1 cellular context compared by ENCODE assay signal in genomic region chr17:82879241-82879640, GRCh38.
TF ChIP-seq lines count a peak whose summit lies in the region.

No MANE protein-coding gene starts in this region.

TF ChIP-seq in GM23338, 12 proteins besides CTCF, POLR2A, EP300 and RAD21:
- TF ChIP-seq REST (IDR thresholded peaks at IDR 0.05; ENCODE audit: unreplicated experiment): no peak
- TF ChIP-seq ETS1 (IDR thresholded peaks at IDR 0.05): no peak
- TF ChIP-seq EZH2phosphoT487 (IDR thresholded peaks at IDR 0.05; ENCODE audit: unreplicated experiment): no peak
- no peak for TF ChIP-seq NANOG (IDR thresholded peaks at IDR 0.05; ENCODE audit: borderline replicate concordance)
- TF ChIP-seq STAT1 (IDR thresholded peaks at IDR 0.05; ENCODE audit: unreplicated experiment): no peak
- no peak for TF ChIP-seq ZNF114 (CRISPR knock-in tag; IDR thresholded peaks at IDR 0.05)
- TF ChIP-seq JUNB (IDR thresholded peaks at IDR 0.05; ENCODE audit: unreplicated experiment): no peak
- no peak for TF ChIP-seq EZH2 (IDR thresholded peaks at IDR 0.05; ENCODE audit: low read depth, unreplicated experiment)
- no peak for TF ChIP-seq POLR2AphosphoS5 (IDR thresholded peaks at IDR 0.05; ENCODE audit: low read depth)
- TF ChIP-seq ZNF331 (CRISPR knock-in tag; IDR thresholded peaks at IDR 0.05; ENCODE audit: low read depth): no peak
- no peak for TF ChIP-seq CREB1 (CRISPR knock-in tag; IDR thresholded peaks at IDR 0.05; ENCODE audit: low read depth)
- TF ChIP-seq ZNF462 (CRISPR knock-in tag; IDR thresholded peaks at IDR 0.05): no peak
